In the genomic region with DNA sequence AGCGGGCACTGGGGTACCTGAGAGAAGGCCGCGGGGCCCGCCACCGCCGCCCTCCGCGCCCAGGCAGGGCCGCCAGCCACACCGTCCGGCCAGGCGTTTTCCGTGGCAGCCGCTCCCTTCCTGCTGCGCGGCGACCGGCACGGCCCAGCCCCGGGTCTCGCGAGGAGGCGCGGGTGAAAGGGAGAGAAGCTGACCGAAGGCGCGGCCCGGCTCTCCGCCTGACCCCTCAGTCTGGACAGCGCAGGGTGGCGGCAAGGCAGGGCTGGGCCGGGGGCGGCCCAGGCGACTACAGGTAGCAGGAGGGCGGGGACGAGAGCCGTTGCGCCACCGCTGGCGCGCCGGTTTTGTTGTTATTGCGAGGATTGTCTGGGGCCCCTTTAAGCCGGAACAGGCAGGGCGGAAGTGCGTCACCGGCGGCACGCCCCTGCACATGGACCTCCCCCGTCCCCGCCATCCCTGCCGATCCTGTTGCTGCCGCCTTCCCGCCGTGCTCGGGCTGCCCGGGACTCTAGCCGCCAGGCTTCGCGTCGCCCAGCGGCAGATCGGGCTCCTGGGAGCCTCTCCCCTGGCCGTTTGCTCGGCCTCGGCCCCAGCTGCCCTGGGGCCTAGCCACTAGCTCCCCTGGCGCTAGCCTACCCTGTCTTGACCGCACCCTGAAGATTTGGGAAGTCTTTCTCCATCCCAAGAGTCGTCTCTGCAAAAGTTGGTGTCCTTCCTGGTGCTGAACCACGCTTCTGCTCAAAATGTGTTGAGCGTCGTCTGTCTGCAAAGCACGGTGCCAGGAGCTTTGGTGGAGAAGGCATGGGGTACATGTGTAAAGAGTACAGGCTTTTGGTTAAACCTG, we compare ENCODE assay signal across 1 cellular context.
A peak's percentile ranks its signal among the peaks of the same experiment; 100 is the strongest.
TF ChIP-seq lines count a peak whose summit lies in the region.

A gene with protein sequence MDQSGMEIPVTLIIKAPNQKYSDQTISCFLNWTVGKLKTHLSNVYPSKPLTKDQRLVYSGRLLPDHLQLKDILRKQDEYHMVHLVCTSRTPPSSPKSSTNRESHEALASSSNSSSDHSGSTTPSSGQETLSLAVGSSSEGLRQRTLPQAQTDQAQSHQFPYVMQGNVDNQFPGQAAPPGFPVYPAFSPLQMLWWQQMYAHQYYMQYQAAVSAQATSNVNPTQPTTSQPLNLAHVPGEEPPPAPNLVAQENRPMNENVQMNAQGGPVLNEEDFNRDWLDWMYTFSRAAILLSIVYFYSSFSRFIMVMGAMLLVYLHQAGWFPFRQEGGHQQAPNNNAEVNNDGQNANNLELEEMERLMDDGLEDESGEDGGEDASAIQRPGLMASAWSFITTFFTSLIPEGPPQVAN (minus strand): TSS at position 352 of the 844 bp plus-strand sequence. CDS start 805 bp downstream, outside the sequence.

TF ChIP-seq in HepG2, 621 proteins besides CTCF, POLR2A, EP300 and RAD21 (continued from another document and continues in another):
- TF ChIP-seq ZNF570 (CRISPR knock-in tag; IDR thresholded peaks at IDR 0.05; ENCODE audit: borderline replicate concordance): 0 out of 2 replicates have a peak, but pooled peaks have one; percentile 59
- TF ChIP-seq, protein P1, sequence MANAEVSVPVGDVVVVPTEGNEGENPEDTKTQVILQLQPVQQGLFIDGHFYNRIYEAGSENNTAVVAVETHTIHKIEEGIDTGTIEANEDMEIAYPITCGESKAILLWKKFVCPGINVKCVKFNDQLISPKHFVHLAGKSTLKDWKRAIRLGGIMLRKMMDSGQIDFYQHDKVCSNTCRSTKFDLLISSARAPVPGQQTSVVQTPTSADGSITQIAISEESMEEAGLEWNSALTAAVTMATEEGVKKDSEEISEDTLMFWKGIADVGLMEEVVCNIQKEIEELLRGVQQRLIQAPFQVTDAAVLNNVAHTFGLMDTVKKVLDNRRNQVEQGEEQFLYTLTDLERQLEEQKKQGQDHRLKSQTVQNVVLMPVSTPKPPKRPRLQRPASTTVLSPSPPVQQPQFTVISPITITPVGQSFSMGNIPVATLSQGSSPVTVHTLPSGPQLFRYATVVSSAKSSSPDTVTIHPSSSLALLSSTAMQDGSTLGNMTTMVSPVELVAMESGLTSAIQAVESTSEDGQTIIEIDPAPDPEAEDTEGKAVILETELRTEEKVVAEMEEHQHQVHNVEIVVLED (CRISPR knock-in tag; IDR thresholded peaks at IDR 0.05; ENCODE audit: borderline replicate concordance): peak; percentile 79; the same call in 1 of the 2 replicates
- 0 out of 2 replicates have a peak, but pooled peaks have one; percentile 56 for TF ChIP-seq PCBP1 (IDR thresholded peaks at IDR 0.05; ENCODE audit: borderline replicate concordance, low read depth, low read length)
- TF ChIP-seq, protein P2, sequence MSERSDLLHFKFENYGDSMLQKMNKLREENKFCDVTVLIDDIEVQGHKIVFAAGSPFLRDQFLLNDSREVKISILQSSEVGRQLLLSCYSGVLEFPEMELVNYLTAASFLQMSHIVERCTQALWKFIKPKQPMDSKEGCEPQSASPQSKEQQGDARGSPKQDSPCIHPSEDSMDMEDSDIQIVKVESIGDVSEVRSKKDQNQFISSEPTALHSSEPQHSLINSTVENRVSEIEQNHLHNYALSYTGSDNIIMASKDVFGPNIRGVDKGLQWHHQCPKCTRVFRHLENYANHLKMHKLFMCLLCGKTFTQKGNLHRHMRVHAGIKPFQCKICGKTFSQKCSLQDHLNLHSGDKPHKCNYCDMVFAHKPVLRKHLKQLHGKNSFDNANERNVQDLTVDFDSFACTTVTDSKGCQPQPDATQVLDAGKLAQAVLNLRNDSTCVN (CRISPR knock-in tag; IDR thresholded peaks at IDR 0.05; ENCODE audit: borderline replicate concordance): peak; percentile 83; the same call in 1 of the 2 replicates
- TF ChIP-seq MAF1 (CRISPR knock-in tag; IDR thresholded peaks at IDR 0.05; ENCODE audit: borderline replicate concordance): no peak; the same call in 1 of the 2 replicates
- TF ChIP-seq AKAP8 (CRISPR knock-in tag; IDR thresholded peaks at IDR 0.05): peak; percentile 75; the same call in 1 of the 2 replicates
- no peak for TF ChIP-seq ZNF567 (CRISPR knock-in tag; IDR thresholded peaks at IDR 0.05; ENCODE audit: borderline replicate concordance)
- TF ChIP-seq ZNF205 (CRISPR knock-in tag; IDR thresholded peaks at IDR 0.05): no peak; the same call in 1 of the 2 replicates
- peak; percentile 60; the same call in 1 of the 2 replicates for TF ChIP-seq ZNF180 (CRISPR knock-in tag; IDR thresholded peaks at IDR 0.05; ENCODE audit: borderline replicate concordance, low read depth)
- 0 out of 2 replicates have a peak, but pooled peaks have one; percentile 49 for TF ChIP-seq TSC22D2 (CRISPR knock-in tag; IDR thresholded peaks at IDR 0.05; ENCODE audit: borderline replicate concordance)
- TF ChIP-seq ZNF562 (CRISPR knock-in tag; IDR thresholded peaks at IDR 0.05; ENCODE audit: borderline replicate concordance): no peak
- no peak for TF ChIP-seq ZC3H4 (CRISPR knock-in tag; IDR thresholded peaks at IDR 0.05; ENCODE audit: borderline replicate concordance)
- peak; percentile 99 for TF ChIP-seq ZFX (CRISPR knock-in tag; IDR thresholded peaks at IDR 0.05; ENCODE audit: low read depth)
- TF ChIP-seq ZNF792 (CRISPR knock-in tag; IDR thresholded peaks at IDR 0.05): no peak; the same call in 1 of the 2 replicates
- peak; percentile 75; the same call in 1 of the 2 replicates for TF ChIP-seq RXRA (CRISPR knock-in tag; IDR thresholded peaks at IDR 0.05)
- TF ChIP-seq, protein P3, sequence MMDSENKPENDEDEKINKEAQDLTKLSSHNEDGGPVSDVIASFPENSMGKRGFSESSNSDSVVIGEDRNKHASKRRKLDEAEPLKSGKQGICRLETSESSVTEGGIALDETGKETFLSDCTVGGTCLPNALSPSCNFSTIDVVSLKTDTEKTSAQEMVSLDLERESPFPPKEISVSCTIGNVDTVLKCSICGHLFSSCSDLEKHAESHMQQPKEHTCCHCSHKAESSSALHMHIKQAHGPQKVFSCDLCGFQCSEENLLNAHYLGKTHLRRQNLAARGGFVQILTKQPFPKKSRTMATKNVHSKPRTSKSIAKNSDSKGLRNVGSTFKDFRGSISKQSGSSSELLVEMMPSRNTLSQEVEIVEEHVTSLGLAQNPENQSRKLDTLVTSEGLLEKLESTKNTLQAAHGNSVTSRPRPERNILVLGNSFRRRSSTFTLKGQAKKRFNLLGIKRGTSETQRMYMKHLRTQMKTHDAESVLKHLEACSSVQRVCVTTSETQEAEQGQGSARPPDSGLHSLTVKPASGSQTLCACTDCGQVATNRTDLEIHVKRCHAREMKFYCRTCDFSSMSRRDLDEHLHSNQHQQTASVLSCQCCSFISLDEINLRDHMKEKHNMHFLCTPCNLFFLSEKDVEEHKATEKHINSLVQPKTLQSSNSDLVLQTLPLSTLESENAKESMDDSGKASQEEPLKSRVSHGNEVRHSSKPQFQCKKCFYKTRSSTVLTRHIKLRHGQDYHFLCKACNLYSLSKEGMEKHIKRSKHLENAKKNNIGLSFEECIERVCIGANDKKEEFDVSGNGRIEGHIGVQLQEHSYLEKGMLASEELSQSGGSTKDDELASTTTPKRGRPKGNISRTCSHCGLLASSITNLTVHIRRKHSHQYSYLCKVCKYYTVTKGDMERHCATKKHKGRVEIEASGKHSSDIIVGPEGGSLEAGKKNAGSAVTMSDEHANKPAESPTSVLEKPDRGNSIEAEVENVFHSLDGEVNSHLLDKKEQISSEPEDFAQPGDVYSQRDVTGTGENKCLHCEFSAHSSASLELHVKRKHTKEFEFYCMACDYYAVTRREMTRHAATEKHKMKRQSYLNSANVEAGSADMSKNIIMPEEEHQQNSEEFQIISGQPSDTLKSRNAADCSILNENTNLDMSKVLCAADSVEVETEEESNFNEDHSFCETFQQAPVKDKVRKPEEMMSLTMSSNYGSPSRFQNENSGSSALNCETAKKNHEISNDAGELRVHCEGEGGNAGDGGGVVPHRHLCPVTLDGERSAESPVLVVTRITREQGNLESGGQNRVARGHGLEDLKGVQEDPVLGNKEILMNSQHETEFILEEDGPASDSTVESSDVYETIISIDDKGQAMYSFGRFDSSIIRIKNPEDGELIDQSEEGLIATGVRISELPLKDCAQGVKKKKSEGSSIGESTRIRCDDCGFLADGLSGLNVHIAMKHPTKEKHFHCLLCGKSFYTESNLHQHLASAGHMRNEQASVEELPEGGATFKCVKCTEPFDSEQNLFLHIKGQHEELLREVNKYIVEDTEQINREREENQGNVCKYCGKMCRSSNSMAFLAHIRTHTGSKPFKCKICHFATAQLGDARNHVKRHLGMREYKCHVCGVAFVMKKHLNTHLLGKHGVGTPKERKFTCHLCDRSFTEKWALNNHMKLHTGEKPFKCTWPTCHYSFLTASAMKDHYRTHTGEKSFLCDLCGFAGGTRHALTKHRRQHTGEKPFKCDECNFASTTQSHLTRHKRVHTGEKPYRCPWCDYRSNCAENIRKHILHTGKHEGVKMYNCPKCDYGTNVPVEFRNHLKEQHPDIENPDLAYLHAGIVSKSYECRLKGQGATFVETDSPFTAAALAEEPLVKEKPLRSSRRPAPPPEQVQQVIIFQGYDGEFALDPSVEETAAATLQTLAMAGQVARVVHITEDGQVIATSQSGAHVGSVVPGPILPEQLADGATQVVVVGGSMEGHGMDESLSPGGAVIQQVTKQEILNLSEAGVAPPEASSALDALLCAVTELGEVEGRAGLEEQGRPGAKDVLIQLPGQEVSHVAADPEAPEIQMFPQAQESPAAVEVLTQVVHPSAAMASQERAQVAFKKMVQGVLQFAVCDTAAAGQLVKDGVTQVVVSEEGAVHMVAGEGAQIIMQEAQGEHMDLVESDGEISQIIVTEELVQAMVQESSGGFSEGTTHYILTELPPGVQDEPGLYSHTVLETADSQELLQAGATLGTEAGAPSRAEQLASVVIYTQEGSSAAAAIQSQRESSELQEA (CRISPR knock-in tag; IDR thresholded peaks at IDR 0.05; ENCODE audit: not compliant biosample characterization): peak; percentile 94
- peak; percentile 59; the same call in 1 of the 2 replicates for TF ChIP-seq SOX5 (CRISPR knock-in tag; IDR thresholded peaks at IDR 0.05; ENCODE audit: borderline replicate concordance)
- TF ChIP-seq HOXA5 (CRISPR knock-in tag; IDR thresholded peaks at IDR 0.05): peak; percentile 66
- 0 out of 2 replicates have a peak, but pooled peaks have one; percentile 61 for TF ChIP-seq KLF15 (CRISPR knock-in tag; IDR thresholded peaks at IDR 0.05; ENCODE audit: borderline replicate concordance)
- TF ChIP-seq NFKB2 (CRISPR knock-in tag; IDR thresholded peaks at IDR 0.05; ENCODE audit: borderline replicate concordance): no peak; the same call in none of the 2 replicates
- TF ChIP-seq TCF7 (IDR thresholded peaks at IDR 0.05; ENCODE audit: low read depth): no peak
- TF ChIP-seq NFE2L2 (IDR thresholded peaks at IDR 0.05; ENCODE audit: low read length): no peak
- TF ChIP-seq, protein P4, sequence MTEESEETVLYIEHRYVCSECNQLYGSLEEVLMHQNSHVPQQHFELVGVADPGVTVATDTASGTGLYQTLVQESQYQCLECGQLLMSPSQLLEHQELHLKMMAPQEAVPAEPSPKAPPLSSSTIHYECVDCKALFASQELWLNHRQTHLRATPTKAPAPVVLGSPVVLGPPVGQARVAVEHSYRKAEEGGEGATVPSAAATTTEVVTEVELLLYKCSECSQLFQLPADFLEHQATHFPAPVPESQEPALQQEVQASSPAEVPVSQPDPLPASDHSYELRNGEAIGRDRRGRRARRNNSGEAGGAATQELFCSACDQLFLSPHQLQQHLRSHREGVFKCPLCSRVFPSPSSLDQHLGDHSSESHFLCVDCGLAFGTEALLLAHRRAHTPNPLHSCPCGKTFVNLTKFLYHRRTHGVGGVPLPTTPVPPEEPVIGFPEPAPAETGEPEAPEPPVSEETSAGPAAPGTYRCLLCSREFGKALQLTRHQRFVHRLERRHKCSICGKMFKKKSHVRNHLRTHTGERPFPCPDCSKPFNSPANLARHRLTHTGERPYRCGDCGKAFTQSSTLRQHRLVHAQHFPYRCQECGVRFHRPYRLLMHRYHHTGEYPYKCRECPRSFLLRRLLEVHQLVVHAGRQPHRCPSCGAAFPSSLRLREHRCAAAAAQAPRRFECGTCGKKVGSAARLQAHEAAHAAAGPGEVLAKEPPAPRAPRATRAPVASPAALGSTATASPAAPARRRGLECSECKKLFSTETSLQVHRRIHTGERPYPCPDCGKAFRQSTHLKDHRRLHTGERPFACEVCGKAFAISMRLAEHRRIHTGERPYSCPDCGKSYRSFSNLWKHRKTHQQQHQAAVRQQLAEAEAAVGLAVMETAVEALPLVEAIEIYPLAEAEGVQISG (CRISPR knock-in tag; IDR thresholded peaks at IDR 0.05): peak; percentile 79
- no peak for TF ChIP-seq CHD4 (IDR thresholded peaks at IDR 0.05; ENCODE audit: borderline replicate concordance, low read length)
- peak; percentile 94 for TF ChIP-seq KMT2B (CRISPR knock-in tag; IDR thresholded peaks at IDR 0.05)
- peak; percentile 92 for TF ChIP-seq FOXK1 (CRISPR knock-in tag; IDR thresholded peaks at IDR 0.05; ENCODE audit: borderline replicate concordance, low read depth)
- TF ChIP-seq ZSCAN25 (CRISPR knock-in tag; IDR thresholded peaks at IDR 0.05): peak; percentile 93
- TF ChIP-seq ZMYM2 (CRISPR knock-in tag; IDR thresholded peaks at IDR 0.05): peak; percentile 22; the same call in 1 of the 2 replicates
- TF ChIP-seq, protein P5, sequence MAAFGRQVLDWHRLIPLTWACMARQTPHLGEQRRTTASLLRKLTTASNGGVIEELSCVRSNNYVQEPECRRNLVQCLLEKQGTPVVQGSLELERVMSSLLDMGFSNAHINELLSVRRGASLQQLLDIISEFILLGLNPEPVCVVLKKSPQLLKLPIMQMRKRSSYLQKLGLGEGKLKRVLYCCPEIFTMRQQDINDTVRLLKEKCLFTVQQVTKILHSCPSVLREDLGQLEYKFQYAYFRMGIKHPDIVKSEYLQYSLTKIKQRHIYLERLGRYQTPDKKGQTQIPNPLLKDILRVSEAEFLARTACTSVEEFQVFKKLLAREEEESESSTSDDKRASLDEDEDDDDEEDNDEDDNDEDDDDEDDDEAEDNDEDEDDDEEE (CRISPR knock-in tag; IDR thresholded peaks at IDR 0.05): peak; percentile 65; the same call in 1 of the 2 replicates
- TF ChIP-seq STAG1 (CRISPR knock-in tag; IDR thresholded peaks at IDR 0.05): no peak
- peak; percentile 89; the same call in 1 of the 2 replicates for TF ChIP-seq ZNF816 (CRISPR knock-in tag; IDR thresholded peaks at IDR 0.05; ENCODE audit: borderline replicate concordance)
- TF ChIP-seq, protein P6, sequence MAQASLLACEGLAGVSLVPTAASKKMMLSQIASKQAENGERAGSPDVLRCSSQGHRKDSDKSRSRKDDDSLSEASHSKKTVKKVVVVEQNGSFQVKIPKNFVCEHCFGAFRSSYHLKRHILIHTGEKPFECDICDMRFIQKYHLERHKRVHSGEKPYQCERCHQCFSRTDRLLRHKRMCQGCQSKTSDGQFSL (CRISPR knock-in tag; IDR thresholded peaks at IDR 0.05): no peak
- TF ChIP-seq CEBPG (CRISPR knock-in tag; IDR thresholded peaks at IDR 0.05): peak; percentile 91
- TF ChIP-seq CENPT (CRISPR knock-in tag; IDR thresholded peaks at IDR 0.05; ENCODE audit: low read depth): peak; percentile 82
- TF ChIP-seq, protein P7, sequence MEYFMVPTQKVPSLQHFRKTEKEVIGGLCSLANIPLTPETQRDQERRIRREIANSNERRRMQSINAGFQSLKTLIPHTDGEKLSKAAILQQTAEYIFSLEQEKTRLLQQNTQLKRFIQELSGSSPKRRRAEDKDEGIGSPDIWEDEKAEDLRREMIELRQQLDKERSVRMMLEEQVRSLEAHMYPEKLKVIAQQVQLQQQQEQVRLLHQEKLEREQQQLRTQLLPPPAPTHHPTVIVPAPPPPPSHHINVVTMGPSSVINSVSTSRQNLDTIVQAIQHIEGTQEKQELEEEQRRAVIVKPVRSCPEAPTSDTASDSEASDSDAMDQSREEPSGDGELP (IDR thresholded peaks at IDR 0.05; ENCODE audit: borderline replicate concordance, low read depth): peak; percentile 77; the same call in 1 of the 2 replicates
- peak; percentile 83 for TF ChIP-seq ZNF446 (CRISPR knock-in tag; IDR thresholded peaks at IDR 0.05)
- TF ChIP-seq ZNF343 (CRISPR knock-in tag; IDR thresholded peaks at IDR 0.05): 0 out of 2 replicates have a peak, but pooled peaks have one; percentile 72
